29 cellular contexts compared by ENCODE assay signal in genomic region chr7:135445690-135446089, GRCh38.
DNase-seq lines count a peak whose midpoint lies in the region; ATAC-seq and TF ChIP-seq lines count a peak whose summit lies in the region.
"Had no signal": no experiment of that assay in that cellular context is flagged by ENCODE, and none has a peak within 500 bp of the region (broad histone marks: within the 10 kb centered on the region; RNA-seq: fewer than 3 reads in every experiment).

No MANE protein-coding gene starts in this region.

- peak overlapping the region; percentile 6; the same call in 1 of the 2 replicates for H3K4me2 ChIP-seq in MM.1S (ENCODE audit: low read depth, low read length)
- H3K4me2 ChIP-seq: PC-9 had no signal

- no peaks in the 10 kb centered on the region for H3K9me3 ChIP-seq in MM.1S (replicated peaks; ENCODE audit: insufficient read depth, low read length)

- DNase-seq in activated naive CD8-positive, alpha-beta T cell treated with anti-CD3 and anti-CD28 coated beads for 36 hours: no peak
- DNase-seq in activated naive CD8-positive, alpha-beta T cell treated with anti-CD3 and anti-CD28 coated beads, Interleukin-2, amount 50 U/mL, for 24 hours: no peak
- peak; percentile 33 for DNase-seq in MM.1S
- DNase-seq in anterior cingulate cortex (lab: John Stamatoyannopoulos, UW): no peak
- no peak for DNase-seq in DMS79 treated with DMSO at 0.1 percent for 48 hours (lab: John Stamatoyannopoulos, UW)
- no peak for DNase-seq in activated T-cell treated with anti-CD3 and anti-CD28 coated beads, Interleukin-2, amount 50 U/mL, for 4 hours
- DNase-seq: 8988T; C1 segment of cervical spinal cord; Calu3; CD8-positive, alpha-beta T cell; DMS153; GDM1; NCI-H1092; NCI-H1436; NCI-H187 treated with DMSO at 0.1 percent for 48 hours; NCI-H2107; NCI-H446 treated with DMSO at 0.1 percent for 48 hours; NCI-H526 treated with DMSO at 0.1 percent for 48 hours; PC-9; RPMI8226; SHP77 treated with DMSO at 0.1 percent for 48 hours; SW 1271; T-helper 2 cell had no signal

- peaks cover 83% of the 10 kb centered on the region for H3K79me2 ChIP-seq in MM.1S (ENCODE audit: low read length)

- H3K4me1 Mint-ChIP-seq in activated naive CD8-positive, alpha-beta T cell treated with anti-CD3 and anti-CD28 coated beads for 36 hours: peaks cover 37% of the 10 kb centered on the region
- peaks cover 44% of the 10 kb centered on the region for H3K4me1 Mint-ChIP-seq in activated naive CD8-positive, alpha-beta T cell treated with anti-CD3 and anti-CD28 coated beads, Interleukin-2, amount 50 U/mL, for 24 hours
- peaks cover 37% of the 10 kb centered on the region for H3K4me1 Mint-ChIP-seq in activated T-cell treated with anti-CD3 and anti-CD28 coated beads, Interleukin-2, amount 50 U/mL, for 4 hours (ENCODE audit: low read depth)

- H2AFZ ChIP-seq in MM.1S (ENCODE audit: low read length): no peak overlapping the region
- H2AFZ ChIP-seq: PC-9 had no signal

- peak overlapping the region; percentile 34 for H3K27ac Mint-ChIP-seq in activated naive CD8-positive, alpha-beta T cell treated with anti-CD3 and anti-CD28 coated beads for 36 hours
- H3K27ac Mint-ChIP-seq in activated naive CD8-positive, alpha-beta T cell treated with anti-CD3 and anti-CD28 coated beads, Interleukin-2, amount 50 U/mL, for 24 hours: no peak overlapping the region
- H3K27ac Mint-ChIP-seq: CD8-positive, alpha-beta T cell had no signal

- no peaks in the 10 kb centered on the region for H3K9me3 Mint-ChIP-seq in activated naive CD8-positive, alpha-beta T cell treated with anti-CD3 and anti-CD28 coated beads for 36 hours
- H3K9me3 Mint-ChIP-seq in activated naive CD8-positive, alpha-beta T cell treated with anti-CD3 and anti-CD28 coated beads, Interleukin-2, amount 50 U/mL, for 24 hours: no peaks in the 10 kb centered on the region
- no peaks in the 10 kb centered on the region for H3K9me3 Mint-ChIP-seq in activated T-cell treated with anti-CD3 and anti-CD28 coated beads, Interleukin-2, amount 50 U/mL, for 4 hours
- H3K9me3 Mint-ChIP-seq: CD8-positive, alpha-beta T cell had no signal

- no peak overlapping the region for H3K27ac ChIP-seq in MM.1S (ENCODE audit: low read length)
- H3K27ac ChIP-seq: HL-60, PC-9, SK-N-MC had no signal

- H3K36me3 Mint-ChIP-seq in activated naive CD8-positive, alpha-beta T cell treated with anti-CD3 and anti-CD28 coated beads for 36 hours: peaks cover 19% of the 10 kb centered on the region
- peaks cover 9% of the 10 kb centered on the region for H3K36me3 Mint-ChIP-seq in activated naive CD8-positive, alpha-beta T cell treated with anti-CD3 and anti-CD28 coated beads, Interleukin-2, amount 50 U/mL, for 24 hours (ENCODE audit: low read depth)
- peaks cover 13% of the 10 kb centered on the region for H3K36me3 Mint-ChIP-seq in activated T-cell treated with anti-CD3 and anti-CD28 coated beads, Interleukin-2, amount 50 U/mL, for 4 hours (ENCODE audit: insufficient read depth)

- peaks cover 5% of the 10 kb centered on the region; the same call in 1 of the 2 replicates for H4K20me1 ChIP-seq in MM.1S (ENCODE audit: insufficient read depth, low read length)

- H3K27me3 Mint-ChIP-seq in activated naive CD8-positive, alpha-beta T cell treated with anti-CD3 and anti-CD28 coated beads for 36 hours: no peaks in the 10 kb centered on the region
- no peaks in the 10 kb centered on the region for H3K27me3 Mint-ChIP-seq in activated naive CD8-positive, alpha-beta T cell treated with anti-CD3 and anti-CD28 coated beads, Interleukin-2, amount 50 U/mL, for 24 hours
- H3K27me3 Mint-ChIP-seq in activated T-cell treated with anti-CD3 and anti-CD28 coated beads, Interleukin-2, amount 50 U/mL, for 4 hours (ENCODE audit: low read depth): no peaks in the 10 kb centered on the region

- H3F3A ChIP-seq in MM.1S (ENCODE audit: insufficient read depth, low read length): no peaks in the 10 kb centered on the region

- H3K9ac ChIP-seq in MM.1S (ENCODE audit: low read length): no peak overlapping the region

- H3K4me1 ChIP-seq in MM.1S (ENCODE audit: low read length): peaks cover 6% of the 10 kb centered on the region; the same call in 1 of the 2 replicates

- H3K27me3 ChIP-seq in MM.1S (replicated peaks; ENCODE audit: insufficient read depth, low read length): no peaks in the 10 kb centered on the region

- H3K9me2 ChIP-seq in MM.1S (replicated peaks; ENCODE audit: insufficient read depth, low read length): no peaks in the 10 kb centered on the region

- no peak overlapping the region for H3K4me3 ChIP-seq in MM.1S (ENCODE audit: low read length)
- H3K4me3 ChIP-seq: K562, PC-9, SK-N-MC had no signal

- TF ChIP-seq CTCF in MM.1S (IDR thresholded peaks at IDR 0.05; ENCODE audit: low read length): no peak

- no peaks in the 10 kb centered on the region for H3K36me3 ChIP-seq in MM.1S (replicated peaks; ENCODE audit: insufficient read depth, low read length)

- ATAC-seq in activated naive CD8-positive, alpha-beta T cell treated with anti-CD3 and anti-CD28 coated beads, Interleukin-2, amount 50 U/mL, for 24 hours: no peak
- ATAC-seq in GM21619 (IDR thresholded peaks at IDR 0.05; ENCODE audit: unreplicated experiment) (peak; percentile 57), GM21423 (IDR thresholded peaks at IDR 0.05; ENCODE audit: unreplicated experiment) (no peak)
- ATAC-seq in activated T-cell treated with anti-CD3 and anti-CD28 coated beads, Interleukin-2, amount 50 U/mL, for 4 hours: no peak
- ATAC-seq: CD8-positive, alpha-beta T cell; HepG2; K562 had no signal

- H3K4me3 Mint-ChIP-seq in activated naive CD8-positive, alpha-beta T cell treated with anti-CD3 and anti-CD28 coated beads for 36 hours: no peak overlapping the region
- H3K4me3 Mint-ChIP-seq in activated naive CD8-positive, alpha-beta T cell treated with anti-CD3 and anti-CD28 coated beads, Interleukin-2, amount 50 U/mL, for 24 hours: no peak overlapping the region
- no peak overlapping the region for H3K4me3 Mint-ChIP-seq in activated T-cell treated with anti-CD3 and anti-CD28 coated beads, Interleukin-2, amount 50 U/mL, for 4 hours
- H3K4me3 Mint-ChIP-seq: CD8-positive, alpha-beta T cell had no signal
